21 cellular contexts compared by ENCODE assay signal in the genomic region with DNA sequence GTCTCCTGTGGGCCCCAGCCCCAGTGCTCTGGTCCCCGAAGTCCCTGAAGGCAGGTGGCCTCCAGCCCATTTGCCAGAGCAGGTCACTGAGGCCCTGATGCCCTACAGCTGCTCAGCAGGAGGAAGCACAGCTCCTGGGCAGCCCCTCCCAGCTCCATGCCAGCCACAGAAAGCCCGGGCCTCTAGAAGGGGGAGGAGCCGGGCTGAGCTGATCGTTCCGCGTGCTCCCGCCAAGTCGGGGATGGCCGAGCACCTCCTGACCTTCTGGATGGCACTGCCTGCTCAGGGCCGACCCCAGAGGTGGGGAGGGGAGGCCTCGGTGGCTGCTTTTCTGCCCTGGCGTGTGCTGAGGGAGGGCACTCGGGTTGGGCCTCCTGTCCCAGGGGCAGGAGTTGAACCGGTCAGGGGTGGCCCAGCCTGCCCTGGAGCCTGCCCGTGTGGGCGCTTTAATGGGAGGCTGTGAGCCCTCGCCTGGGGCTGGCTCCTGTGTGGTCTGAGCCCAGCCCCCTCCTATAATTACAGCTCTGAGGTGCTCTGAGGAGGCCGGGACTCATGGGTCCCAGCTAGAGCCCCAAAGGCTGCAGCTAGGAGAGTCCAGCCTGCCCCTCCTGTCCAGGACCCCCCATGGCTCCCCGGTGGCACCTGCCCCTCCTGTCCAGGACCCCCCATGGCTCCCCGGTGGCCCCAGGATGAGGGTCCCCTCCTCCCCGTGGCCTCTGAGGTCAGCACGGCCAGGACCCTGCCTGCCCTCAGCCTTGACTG. TPM values are rescaled to one million over a fixed set of nuclear protein-coding genes. Genes with fewer than 3 reads are reported as not detected.
DNase-seq lines count a peak whose midpoint lies in the region; ATAC-seq and TF ChIP-seq lines count a peak whose summit lies in the region.
"Had no signal": no experiment of that assay in that cellular context is flagged by ENCODE, and none has a peak within 500 bp of the region (broad histone marks: within the 10 kb centered on the region; RNA-seq: fewer than 3 reads in every experiment).

No MANE protein-coding gene starts in this region.

- H4K8ac ChIP-seq in neuronal stem cell (ENCODE audit: low read depth, low read length), result peak overlapping the region; percentile 56

- no peak overlapping the region for H3K4ac ChIP-seq in neuronal stem cell (ENCODE audit: low read length)

- peak overlapping the region; percentile 72 for H2AK5ac ChIP-seq in neuronal stem cell (ENCODE audit: low read depth, low read length)

- DNase-seq in NCI-H146 treated with DMSO at 0.1 percent for 48 hours (lab: John Stamatoyannopoulos, UW; ENCODE audit: unreplicated experiment) (peak; percentile 63), endodermal cell (peak; percentile 49), neuronal stem cell (ENCODE audit: low spot score) (peak; percentile 17), GM10266 (ENCODE audit: extremely low spot score) (no peak), ascending aorta (ENCODE audit: low spot score in 2 of 2) (no peak)
- DNase-seq: activated naive CD4-positive, alpha-beta T cell treated with anti-CD3 and anti-CD28 coated beads for 36 hours; activated T-cell treated with anti-CD3 and anti-CD28 coated beads, Interleukin-2, amount 50 U/mL, for 24 hours; central memory CD4-positive, alpha-beta T cell; DMS79 treated with DMSO at 0.1 percent for 48 hours; foreskin melanocyte; HCEC 1CT; NCI-H1930; NCI-H446; stimulated activated CD4-positive, alpha-beta T cell treated with anti-CD3 and anti-CD28 coated beads, Interleukin-4, amount 100 ng/mL, for 4 hours; T-helper 9 cell; upper lobe of right lung had no signal

- peak overlapping the region; percentile 56 for H3K14ac ChIP-seq in neuronal stem cell (ENCODE audit: low read length)

- peaks cover 8% of the 10 kb centered on the region for H3K4me1 Mint-ChIP-seq in endodermal cell

- peaks cover 3% of the 10 kb centered on the region for H3K36me3 Mint-ChIP-seq in endodermal cell (ENCODE audit: low read depth)

- H3K4me2 ChIP-seq in neuronal stem cell (ENCODE audit: insufficient read depth, low read length, poor library complexity, severe bottlenecking), result peak overlapping the region; percentile 14

- peak overlapping the region; percentile 53 for H2BK5ac ChIP-seq in neuronal stem cell (ENCODE audit: low read length)

- H3K27me3 Mint-ChIP-seq in endodermal cell (ENCODE audit: insufficient read depth), result no peaks in the 10 kb centered on the region
- H3K27me3 Mint-ChIP-seq: activated T-cell treated with anti-CD3 and anti-CD28 coated beads, Interleukin-2, amount 50 U/mL, for 24 hours had no signal

- TF ChIP-seq CTCF in endodermal cell (conservative IDR thresholded peaks at IDR 0.05) (no peak), GM10266 (IDR thresholded peaks at IDR 0.05; ENCODE audit: control insufficient read depth, insufficient read depth, low read depth, missing control alignments) (no peak), ascending aorta (IDR thresholded peaks at IDR 0.05) (no peak)

- H3K4me3 ChIP-seq in endodermal cell (ENCODE audit: low read length), result no peak overlapping the region
- no peak overlapping the region for H3K4me3 ChIP-seq in neuronal stem cell (ENCODE audit: low read length in 2 of 2)
- no peak overlapping the region for H3K4me3 ChIP-seq in ascending aorta
- H3K4me3 ChIP-seq: prostate gland, upper lobe of right lung had no signal

- ATAC-seq in GM19463 (IDR thresholded peaks at IDR 0.05; ENCODE audit: unreplicated experiment) (peak; percentile 52), GM18498 (IDR thresholded peaks at IDR 0.05; ENCODE audit: unreplicated experiment) (no peak), HG02642 (IDR thresholded peaks at IDR 0.05; ENCODE audit: poor library complexity, unreplicated experiment) (no peak)
- ATAC-seq: activated CD4-positive, CD25-positive, alpha-beta regulatory T cell treated with anti-CD3 and anti-CD28 coated beads, Interleukin-2, amount 50 U/mL, for 24 hours; upper lobe of right lung had no signal

- H3K23ac ChIP-seq in neuronal stem cell (ENCODE audit: low read depth, low read length, poor library complexity), result no peak overlapping the region

- H3K27ac Mint-ChIP-seq in endodermal cell, result no peak overlapping the region
- H3K27ac Mint-ChIP-seq: activated naive CD4-positive, alpha-beta T cell treated with anti-CD3 and anti-CD28 coated beads for 36 hours had no signal

- no peaks in the 10 kb centered on the region for H3K27me3 ChIP-seq in endodermal cell (ENCODE audit: control insufficient read depth, insufficient read depth, low read length, poor library complexity, severe bottlenecking)
- no peaks in the 10 kb centered on the region for H3K27me3 ChIP-seq in neuronal stem cell (ENCODE audit: control insufficient read depth in 3 of 3, insufficient read depth in 3 of 3, low read depth in 1 of 3, low read length in 3 of 3)
- no peaks in the 10 kb centered on the region for H3K27me3 ChIP-seq in ascending aorta
- H3K27me3 ChIP-seq: upper lobe of right lung had no signal

- 66 to 88% methylated on average over 3 to 22 of the region's 22 CpGs for WGBS in endodermal cell (ENCODE audit: insufficient coverage in 1 of 2, insufficient read length in 1 of 2), 2 experiments
- no CpG with 5 or more reads among the region's 22 CpGs for WGBS in neuronal stem cell (ENCODE audit: extremely low coverage in 2 of 2, insufficient read length in 2 of 2, insufficient replicate concordance in 1 of 2), 2 donors

- H3K9me3 Mint-ChIP-seq in endodermal cell, result no peaks in the 10 kb centered on the region
- H3K9me3 Mint-ChIP-seq: activated naive CD4-positive, alpha-beta T cell treated with anti-CD3 and anti-CD28 coated beads for 36 hours; activated T-cell treated with anti-CD3 and anti-CD28 coated beads, Interleukin-2, amount 50 U/mL, for 24 hours had no signal

- H3K79me1 ChIP-seq in neuronal stem cell (ENCODE audit: low read depth, low read length), result peaks cover 10% of the 10 kb centered on the region

- no peak overlapping the region for H3K4me3 Mint-ChIP-seq in endodermal cell
- H3K4me3 Mint-ChIP-seq: activated naive CD4-positive, alpha-beta T cell treated with anti-CD3 and anti-CD28 coated beads for 36 hours; activated T-cell treated with anti-CD3 and anti-CD28 coated beads, Interleukin-2, amount 50 U/mL, for 24 hours had no signal

- peaks cover 5% of the 10 kb centered on the region for H3K4me1 ChIP-seq in endodermal cell (ENCODE audit: control insufficient read depth, insufficient read depth, low read length)
- peaks cover 16 to 21% of the 10 kb centered on the region in 2 donors for H3K4me1 ChIP-seq in neuronal stem cell (ENCODE audit: control insufficient read depth in 2 of 2, insufficient read depth in 1 of 2, low read depth in 1 of 2, low read length in 2 of 2)
- H3K4me1 ChIP-seq in ascending aorta, result no peaks in the 10 kb centered on the region
- H3K4me1 ChIP-seq: prostate gland, upper lobe of right lung had no signal

- H3K9ac ChIP-seq in endodermal cell (ENCODE audit: extremely low read depth, low read length, poor library complexity, severe bottlenecking) (no peak overlapping the region), neuronal stem cell (ENCODE audit: low read depth, low read length, poor library complexity) (peak overlapping the region; percentile 70)

- H3K36me3 ChIP-seq in endodermal cell (ENCODE audit: control insufficient read depth, insufficient read depth, low read length) (peaks cover 10% of the 10 kb centered on the region), neuronal stem cell (replicated peaks in 1 of 2; ENCODE audit: control insufficient read depth in 2 of 2, insufficient read depth in 2 of 2, low read length in 2 of 2) (no peaks in the 10 kb centered on the region), ascending aorta (no peaks in the 10 kb centered on the region)
- H3K36me3 ChIP-seq: prostate gland, upper lobe of right lung had no signal

- no peak overlapping the region for H4K91ac ChIP-seq in neuronal stem cell (ENCODE audit: low read depth, low read length, poor library complexity)

- H3K27ac ChIP-seq in endodermal cell (ENCODE audit: low read depth, low read length) (peak overlapping the region; percentile 32), neuronal stem cell (replicated peaks; ENCODE audit: low read length) (no peak overlapping the region), ascending aorta (no peak overlapping the region)
- H3K27ac ChIP-seq: prostate gland, upper lobe of right lung had no signal

- H2AFZ ChIP-seq in neuronal stem cell (ENCODE audit: low read length), result no peak overlapping the region

- H2BK120ac ChIP-seq in neuronal stem cell (ENCODE audit: low read depth, low read length), result no peak overlapping the region

- peak overlapping the region; percentile 26 for H2BK15ac ChIP-seq in neuronal stem cell (ENCODE audit: low read length)

- H2BK12ac ChIP-seq in neuronal stem cell (ENCODE audit: low read length), result peak overlapping the region; percentile 58

- H3K18ac ChIP-seq in neuronal stem cell (ENCODE audit: low read length), result peak overlapping the region; percentile 93

- H3K9me3 ChIP-seq in endodermal cell (ENCODE audit: control insufficient read depth, low read length) (no peaks in the 10 kb centered on the region), neuronal stem cell (replicated peaks in 1 of 2; ENCODE audit: control insufficient read depth in 2 of 2, insufficient read depth in 1 of 2, low read depth in 1 of 2, low read length in 2 of 2) (no peaks in the 10 kb centered on the region), ascending aorta (no peaks in the 10 kb centered on the region)
- H3K9me3 ChIP-seq: prostate gland, upper lobe of right lung had no signal

- intact Hi-C loops in ascending aorta (cut with DNase I), result no loop called here

RNA-seq across cellular contexts. Expression of a gene that starts 29.7 kb away (rescaled TPM):
- 10 to 100 TPM; 18.1 to 21.5 TPM for total RNA-seq in endodermal cell
- 5.6 TPM for polyA plus RNA-seq in endodermal cell (2013, experiment 1 of 2)
- polyA plus RNA-seq in endodermal cell (2013, experiment 2 of 2), result 5.0 TPM
- 3.8 TPM for polyA plus RNA-seq in neuronal stem cell (2013, experiment 1 of 2)
- polyA plus RNA-seq in neuronal stem cell (2013, experiment 2 of 2), result 4.0 TPM
- 5.5 TPM for total RNA-seq in ascending aorta

Comparison
In these comparisons a context has a peak if more than half of its experiments do, and no peak if none do; other contexts are left out.
1. DNase-seq: peak in NCI-H146 treated with DMSO at 0.1 percent for 48 hours (single experiment), endodermal cell (single experiment) and neuronal stem cell (single experiment); none in GM10266 (single experiment) and ascending aorta (0 of 2).